In genomic region chr22:49235463-49236300, GRCh38 we compare ENCODE assay signal across 13 cellular contexts.
DNase-seq lines count a peak whose midpoint lies in the region; ATAC-seq and TF ChIP-seq lines count a peak whose summit lies in the region.
"Had no signal": no experiment of that assay in that cellular context is flagged by ENCODE, and none has a peak within 500 bp of the region (broad histone marks: within the 10 kb centered on the region; RNA-seq: fewer than 3 reads in every experiment).

No MANE protein-coding gene starts in this region.

- H3K27ac Mint-ChIP-seq in glutamatergic neuron (ENCODE audit: unreplicated experiment), result no peak overlapping the region
- no peak overlapping the region for H3K27ac Mint-ChIP-seq in activated T-cell treated with anti-CD3 and anti-CD28 coated beads, Interleukin-2, amount 50 U/mL, for 24 hours
- H3K27ac Mint-ChIP-seq: activated naive CD4-positive, alpha-beta T cell treated with anti-CD3 and anti-CD28 coated beads for 36 hours; mesothelial cell of epicardium had no signal

- DNase-seq in right atrium auricular region (ENCODE audit: low spot score) (peak; percentile 28), right cardiac atrium (no peak), NCI-H345 treated with DMSO at 0.1 percent for 48 hours (lab: John Stamatoyannopoulos, UW; ENCODE audit: unreplicated experiment) (peak; percentile 64), iPS-NIHi11 (ENCODE audit: low spot score) (peak; percentile 46), glutamatergic neuron (no peak), SJCRH30 (no peak)
- DNase-seq in activated T-cell treated with anti-CD3 and anti-CD28 coated beads, Interleukin-2, amount 50 U/mL, for 24 hours, result no peak
- no peak for DNase-seq in activated naive CD4-positive, alpha-beta T cell (lab: John Stamatoyannopoulos, UW)
- DNase-seq: activated naive CD4-positive, alpha-beta T cell treated with anti-CD3 and anti-CD28 coated beads for 36 hours; SIG-M5; substantia nigra had no signal

- intact Hi-C loops in right cardiac atrium (cut with DNase I), result no loop called here

- H3K4me1 ChIP-seq in right atrium auricular region (no peaks in the 10 kb centered on the region), right cardiac atrium (ENCODE audit: control insufficient read depth, insufficient read depth, low read length) (no peaks in the 10 kb centered on the region), SJCRH30 (no peaks in the 10 kb centered on the region)
- H3K4me1 ChIP-seq: parathyroid adenoma had no signal

- no peaks in the 10 kb centered on the region for H3K4me1 Mint-ChIP-seq in glutamatergic neuron (ENCODE audit: low read depth, unreplicated experiment)
- no peaks in the 10 kb centered on the region for H3K4me1 Mint-ChIP-seq in activated T-cell treated with anti-CD3 and anti-CD28 coated beads, Interleukin-2, amount 50 U/mL, for 24 hours (ENCODE audit: low read depth)
- H3K4me1 Mint-ChIP-seq: mesothelial cell of epicardium had no signal

- 61% methylated on average over 13 of the region's 13 CpGs for WGBS in right cardiac atrium

- peaks cover 27% of the 10 kb centered on the region for H3K9me3 Mint-ChIP-seq in glutamatergic neuron (ENCODE audit: unreplicated experiment)
- H3K9me3 Mint-ChIP-seq in activated T-cell treated with anti-CD3 and anti-CD28 coated beads, Interleukin-2, amount 50 U/mL, for 24 hours, result no peaks in the 10 kb centered on the region
- H3K9me3 Mint-ChIP-seq: activated naive CD4-positive, alpha-beta T cell treated with anti-CD3 and anti-CD28 coated beads for 36 hours; mesothelial cell of epicardium had no signal

- no peak overlapping the region for H3K4me3 ChIP-seq in right atrium auricular region
- no peak overlapping the region for H3K4me3 ChIP-seq in right cardiac atrium (ENCODE audit: low read length)
- H3K4me3 ChIP-seq in SJCRH30, result no peak overlapping the region

- no peaks in the 10 kb centered on the region for H3K9me3 ChIP-seq in right atrium auricular region
- H3K9me3 ChIP-seq in right cardiac atrium (ENCODE audit: control insufficient read depth, low read length), result no peaks in the 10 kb centered on the region
- no peaks in the 10 kb centered on the region for H3K9me3 ChIP-seq in SJCRH30 (replicated peaks)

- H3K27ac ChIP-seq in right atrium auricular region (no peak overlapping the region), right cardiac atrium (ENCODE audit: low read length) (no peak overlapping the region), SJCRH30 (no peak overlapping the region)
- H3K27ac ChIP-seq: parathyroid adenoma had no signal

- H3K36me3 Mint-ChIP-seq in glutamatergic neuron (ENCODE audit: unreplicated experiment), result no peaks in the 10 kb centered on the region
- H3K36me3 Mint-ChIP-seq in activated T-cell treated with anti-CD3 and anti-CD28 coated beads, Interleukin-2, amount 50 U/mL, for 24 hours (ENCODE audit: low read depth), result no peaks in the 10 kb centered on the region
- H3K36me3 Mint-ChIP-seq: mesothelial cell of epicardium had no signal

- no peak for ATAC-seq in right cardiac atrium

- peaks cover 4% of the 10 kb centered on the region for H3K27me3 Mint-ChIP-seq in glutamatergic neuron (ENCODE audit: unreplicated experiment)
- H3K27me3 Mint-ChIP-seq in activated T-cell treated with anti-CD3 and anti-CD28 coated beads, Interleukin-2, amount 50 U/mL, for 24 hours, result peaks cover 10% of the 10 kb centered on the region

- no peaks in the 10 kb centered on the region for H3K27me3 ChIP-seq in right atrium auricular region
- no peaks in the 10 kb centered on the region for H3K27me3 ChIP-seq in right cardiac atrium (ENCODE audit: control insufficient read depth, insufficient read depth)
- peaks cover 60% of the 10 kb centered on the region for H3K27me3 ChIP-seq in SJCRH30

- no peak for TF ChIP-seq CTCF in right atrium auricular region (IDR thresholded peaks at IDR 0.05)
- no peak for TF ChIP-seq CTCF in glutamatergic neuron (IDR thresholded peaks at IDR 0.05; ENCODE audit: partially characterized antibody, unreplicated experiment)

- H3K4me3 Mint-ChIP-seq in glutamatergic neuron (ENCODE audit: unreplicated experiment), result no peak overlapping the region
- no peak overlapping the region for H3K4me3 Mint-ChIP-seq in activated T-cell treated with anti-CD3 and anti-CD28 coated beads, Interleukin-2, amount 50 U/mL, for 24 hours
- H3K4me3 Mint-ChIP-seq: activated naive CD4-positive, alpha-beta T cell treated with anti-CD3 and anti-CD28 coated beads for 36 hours; mesothelial cell of epicardium had no signal

- H3K36me3 ChIP-seq in right atrium auricular region, result no peaks in the 10 kb centered on the region
- H3K36me3 ChIP-seq in SJCRH30, result no peaks in the 10 kb centered on the region

Comparison
In these comparisons a context has a peak if more than half of its experiments do, and no peak if none do; other contexts are left out.
1. DNase-seq: peak in right atrium auricular region (single experiment), NCI-H345 treated with DMSO at 0.1 percent for 48 hours (single experiment) and iPS-NIHi11 (single experiment); none in right cardiac atrium (0 of 3), glutamatergic neuron (single experiment), SJCRH30 (0 of 2), activated T-cell treated with anti-CD3 and anti-CD28 coated beads, Interleukin-2, amount 50 U/mL, for 24 hours (single experiment) and activated naive CD4-positive, alpha-beta T cell (0 of 4).